ENCODE assay signal across 1 cellular context in the genomic region with DNA sequence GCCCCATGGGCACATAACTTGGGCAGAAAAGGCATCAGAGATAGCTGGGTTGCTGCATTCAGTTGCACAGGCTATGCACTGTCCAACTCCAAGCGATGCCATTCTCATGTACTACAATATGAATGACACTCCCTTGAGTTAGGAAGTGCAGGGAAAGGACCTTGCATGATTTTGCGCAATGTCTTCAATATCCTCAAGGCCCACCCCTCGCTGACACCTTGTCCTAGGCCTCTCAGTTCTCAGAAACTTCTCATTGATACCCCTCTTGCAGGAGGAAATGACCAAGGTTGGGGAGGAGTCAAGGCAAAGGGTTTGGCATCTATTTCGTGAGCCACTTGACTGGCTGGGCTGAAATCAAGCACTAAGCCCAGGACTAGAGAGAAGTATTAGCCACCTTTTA.
TF ChIP-seq lines count a peak whose summit lies in the region.

No MANE protein-coding gene starts in this region.

TF ChIP-seq in IMR-90, 13 proteins besides CTCF, POLR2A, EP300 and RAD21 (continued from another document):
- TF ChIP-seq, protein P1, sequence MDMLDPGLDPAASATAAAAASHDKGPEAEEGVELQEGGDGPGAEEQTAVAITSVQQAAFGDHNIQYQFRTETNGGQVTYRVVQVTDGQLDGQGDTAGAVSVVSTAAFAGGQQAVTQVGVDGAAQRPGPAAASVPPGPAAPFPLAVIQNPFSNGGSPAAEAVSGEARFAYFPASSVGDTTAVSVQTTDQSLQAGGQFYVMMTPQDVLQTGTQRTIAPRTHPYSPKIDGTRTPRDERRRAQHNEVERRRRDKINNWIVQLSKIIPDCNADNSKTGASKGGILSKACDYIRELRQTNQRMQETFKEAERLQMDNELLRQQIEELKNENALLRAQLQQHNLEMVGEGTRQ (IDR thresholded peaks at IDR 0.05; ENCODE audit: low read depth, low read length) = no peak
- TF ChIP-seq MAZ (IDR thresholded peaks at IDR 0.05; ENCODE audit: borderline replicate concordance, low read depth, low read length) (no peak), FOS (IDR thresholded peaks at IDR 0.05; ENCODE audit: low read depth, low read length) (no peak), NFE2L2 (IDR thresholded peaks at IDR 0.05; ENCODE audit: low read depth, low read length) (no peak), MAFK (IDR thresholded peaks at IDR 0.05; ENCODE audit: low read depth, low read length) (no peak), MXI1 (IDR thresholded peaks at IDR 0.05; ENCODE audit: borderline replicate concordance, low read depth, low read length) (no peak), BHLHE40 (IDR thresholded peaks at IDR 0.05; ENCODE audit: low read depth, low read length) (no peak)
- TF ChIP-seq, protein P2, sequence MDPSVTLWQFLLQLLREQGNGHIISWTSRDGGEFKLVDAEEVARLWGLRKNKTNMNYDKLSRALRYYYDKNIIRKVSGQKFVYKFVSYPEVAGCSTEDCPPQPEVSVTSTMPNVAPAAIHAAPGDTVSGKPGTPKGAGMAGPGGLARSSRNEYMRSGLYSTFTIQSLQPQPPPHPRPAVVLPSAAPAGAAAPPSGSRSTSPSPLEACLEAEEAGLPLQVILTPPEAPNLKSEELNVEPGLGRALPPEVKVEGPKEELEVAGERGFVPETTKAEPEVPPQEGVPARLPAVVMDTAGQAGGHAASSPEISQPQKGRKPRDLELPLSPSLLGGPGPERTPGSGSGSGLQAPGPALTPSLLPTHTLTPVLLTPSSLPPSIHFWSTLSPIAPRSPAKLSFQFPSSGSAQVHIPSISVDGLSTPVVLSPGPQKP (IDR thresholded peaks at IDR 0.05; ENCODE audit: borderline replicate concordance, low read depth, low read length) = no peak
